ENCODE assay signal across 8 cellular contexts in the genomic region with DNA sequence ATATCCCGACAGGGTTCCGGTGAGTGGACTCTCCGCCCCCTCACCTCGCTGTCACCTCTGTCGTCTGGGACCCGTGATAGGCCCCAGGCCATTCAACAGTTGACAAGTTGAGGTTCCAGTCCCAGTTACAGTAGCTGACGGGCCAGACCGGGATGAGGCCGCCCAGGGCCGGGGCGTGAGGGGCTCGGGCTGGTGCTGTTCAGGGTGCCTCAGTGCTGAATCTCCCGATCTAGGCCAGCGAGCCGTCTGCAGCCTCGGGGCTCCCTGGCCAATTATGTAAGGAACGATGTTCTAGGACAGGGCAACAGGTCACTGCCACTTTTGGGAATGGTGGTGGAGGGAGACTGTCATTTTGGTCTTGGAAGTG. TPM values are rescaled to one million over a fixed set of nuclear protein-coding genes. Genes with fewer than 3 reads are reported as not detected.
A peak's percentile ranks its signal among the peaks of the same experiment; 100 is the strongest.
DNase-seq lines count a peak whose midpoint lies in the region; ATAC-seq and TF ChIP-seq lines count a peak whose summit lies in the region.

No MANE protein-coding gene starts in this region.

- H3K56ac ChIP-seq in mesendoderm (ENCODE audit: low read length), result peak overlapping the region; percentile 93

- no peak for ATAC-seq in GM19467 (IDR thresholded peaks at IDR 0.05; ENCODE audit: unreplicated experiment)
- ATAC-seq in GM18861 (IDR thresholded peaks at IDR 0.05; ENCODE audit: unreplicated experiment), result no peak

- in situ Hi-C loops in GM23248 (cut with MboI), result no loop called here

- H3K9me3 ChIP-seq in BE2C, result no peaks in the 10 kb centered on the region
- H3K9me3 ChIP-seq in GM23248 (ENCODE audit: low read depth), result no peaks in the 10 kb centered on the region

- no peak overlapping the region for H2BK120ac ChIP-seq in mesendoderm (ENCODE audit: low read depth, low read length)

- no peak overlapping the region for H2BK5ac ChIP-seq in mesendoderm (ENCODE audit: low read length)

- no peak overlapping the region for H2AK5ac ChIP-seq in mesendoderm (ENCODE audit: low read length)

- peaks cover 4% of the 10 kb centered on the region; the same call in 1 of the 2 replicates for H4K20me1 ChIP-seq in GM23248 (ENCODE audit: insufficient read depth)

- H3K79me1 ChIP-seq in mesendoderm (ENCODE audit: low read length), result peaks cover 10% of the 10 kb centered on the region

- H3K79me2 ChIP-seq in GM23248 (ENCODE audit: insufficient read depth), result peaks cover 53% of the 10 kb centered on the region
- H3K79me2 ChIP-seq in mesendoderm (ENCODE audit: control insufficient read depth, insufficient read depth, low read length), result peaks cover 7% of the 10 kb centered on the region

- peaks cover 14% of the 10 kb centered on the region; the same call in 1 of the 2 replicates for H3F3A ChIP-seq in GM23248 (ENCODE audit: insufficient read depth)

- H3K4me2 ChIP-seq in GM23248 (ENCODE audit: unreplicated experiment) (peak overlapping the region; percentile 98), mesendoderm (ENCODE audit: low read length) (peak overlapping the region; percentile 71)

- H3K36me3 ChIP-seq in BE2C (peaks cover 38% of the 10 kb centered on the region), GM23248 (ENCODE audit: low read depth) (peaks cover 35% of the 10 kb centered on the region), mesendoderm (ENCODE audit: control insufficient read depth, insufficient read depth, low read length) (peaks cover 7% of the 10 kb centered on the region)

- H3K27me3 ChIP-seq in BE2C (no peaks in the 10 kb centered on the region), GM23248 (replicated peaks; ENCODE audit: insufficient read depth) (no peaks in the 10 kb centered on the region), mesendoderm (ENCODE audit: insufficient read depth, low read length, poor library complexity) (no peaks in the 10 kb centered on the region)

- H3K9ac ChIP-seq in GM23248 (peak overlapping the region; percentile 80), mesendoderm (ENCODE audit: low read length) (peak overlapping the region; percentile 90)

- no peak overlapping the region for H3K18ac ChIP-seq in mesendoderm (ENCODE audit: low read length)

- peak overlapping the region; percentile 97 for H3K23ac ChIP-seq in mesendoderm (ENCODE audit: low read length)

- no peaks in the 10 kb centered on the region for H3K9me2 ChIP-seq in GM23248 (ENCODE audit: insufficient read depth)

- peak overlapping the region; percentile 99 for H2AFZ ChIP-seq in GM23248

- 1 to 2% methylated on average over 17 of the region's 17 CpGs for WGBS in GM23248 (ENCODE audit: low coverage in 1 of 2, low lambda C conversion rate in 2 of 2, missing lambda C conversion rate in 2 of 2), 2 experiments
- no CpG with 5 or more reads among the region's 17 CpGs for WGBS in mesendoderm (ENCODE audit: extremely low coverage, insufficient coverage, low lambda C conversion rate)

- H3K4ac ChIP-seq in mesendoderm (ENCODE audit: low read depth, low read length), result no peak overlapping the region

- H4K5ac ChIP-seq in mesendoderm (ENCODE audit: low read length), result no peak overlapping the region

- DNase-seq in BE2C, result peak; percentile 34
- peak; percentile 58 for DNase-seq in GM23248
- peak; percentile 50 for DNase-seq in RKO (ENCODE audit: low spot score)
- no peak for DNase-seq in mesendoderm
- DNase-seq in ureter (ENCODE audit: low spot score), result peak; percentile 45

- H3K4me1 ChIP-seq in BE2C, result no peaks in the 10 kb centered on the region; the same call in 1 of the 2 replicates
- H3K4me1 ChIP-seq in GM23248 (ENCODE audit: insufficient read depth), result peaks cover 18% of the 10 kb centered on the region; the same call in 1 of the 2 replicates
- H3K4me1 ChIP-seq in mesendoderm (ENCODE audit: control insufficient read depth, low read depth, low read length), result no peaks in the 10 kb centered on the region

- H3K4me3 ChIP-seq in BE2C (ENCODE audit: low read depth, low read length) (peak overlapping the region; percentile 92), GM23248 (peak overlapping the region; percentile 88), mesendoderm (ENCODE audit: low read length) (peak overlapping the region; percentile 88)

- no peak overlapping the region for H3K27ac ChIP-seq in GM23248
- peak overlapping the region; percentile 78 for H3K27ac ChIP-seq in cingulate gyrus (ENCODE audit: low read depth, low read length)
- no peak overlapping the region for H3K27ac ChIP-seq in mesendoderm (ENCODE audit: low read depth, low read length)

- TF ChIP-seq CTCF in BE2C (IDR thresholded peaks at IDR 0.05; ENCODE audit: low read depth, low read length), result no peak

- no peak overlapping the region for H4K8ac ChIP-seq in mesendoderm (ENCODE audit: low read depth, low read length)

- H2BK15ac ChIP-seq in mesendoderm (replicated peaks; ENCODE audit: low read depth), result no peak overlapping the region

RNA-seq across cellular contexts. Expression of gene GABARAPL2, which starts 0.7 kb away (rescaled TPM):
- 159 TPM for polyA plus RNA-seq in BE2C (2012; ENCODE audit: insufficient read depth, insufficient read length, low read depth)
- 52.7 and 57.5 TPM in 2 replicates for total RNA-seq in GM23248 (2014; rRNA removed; shearing (Covaris generic))
- polyA plus RNA-seq in GM23248 (2016; fragmentation: Nextera tagmentation; extraction: Ambion mirVana), result 252 and 257 TPM in 2 replicates
- 53.4 TPM for polyA plus RNA-seq in mesendoderm (2013, experiment 1 of 2)
- 55.3 TPM for polyA plus RNA-seq in mesendoderm (2013, experiment 2 of 2)
- 77.4 TPM for total RNA-seq in ureter

RNA-seq across cellular contexts. Expression of gene TMEM231, which starts 10.8 kb away (rescaled TPM):
- 15.1 TPM for polyA plus RNA-seq in BE2C (2012; ENCODE audit: insufficient read depth, insufficient read length, low read depth)
- 14.2 and 20.3 TPM in 2 replicates for total RNA-seq in GM23248 (2014; rRNA removed; shearing (Covaris generic))
- 12.7 and 13.5 TPM in 2 replicates for polyA plus RNA-seq in GM23248 (2016; fragmentation: Nextera tagmentation; extraction: Ambion mirVana)
- 6.0 TPM for polyA plus RNA-seq in mesendoderm (2013, experiment 1 of 2)
- 6.0 TPM for polyA plus RNA-seq in mesendoderm (2013, experiment 2 of 2)
- total RNA-seq in ureter, result 18.3 TPM

RNA-seq across cellular contexts. Expression of gene CHST5, which starts 31.0 kb away (rescaled TPM):
- polyA plus RNA-seq in BE2C (2012; ENCODE audit: insufficient read depth, insufficient read length, low read depth), result 0.22 TPM
- 0.25 TPM in 1 of 2 replicates, not detected in the other for total RNA-seq in GM23248 (2014; rRNA removed; shearing (Covaris generic))
- polyA plus RNA-seq in GM23248 (2016; fragmentation: Nextera tagmentation; extraction: Ambion mirVana), result not detected in 2 replicates
- 0.01 TPM for polyA plus RNA-seq in mesendoderm (2013, experiment 1 of 2)
- polyA plus RNA-seq in mesendoderm (2013, experiment 2 of 2), result 0.01 TPM
- total RNA-seq in ureter, result 0.26 TPM

RNA-seq across cellular contexts. Expression of gene ADAT1, which starts 56.2 kb away (rescaled TPM):
- polyA plus RNA-seq in BE2C (2012; ENCODE audit: insufficient read depth, insufficient read length, low read depth), result 62.0 TPM
- 31.3 and 40.1 TPM in 2 replicates for total RNA-seq in GM23248 (2014; rRNA removed; shearing (Covaris generic))
- 18.9 and 25.8 TPM in 2 replicates for polyA plus RNA-seq in GM23248 (2016; fragmentation: Nextera tagmentation; extraction: Ambion mirVana)
- polyA plus RNA-seq in mesendoderm (2013, experiment 1 of 2), result 28.3 TPM
- polyA plus RNA-seq in mesendoderm (2013, experiment 2 of 2), result 28.9 TPM
- 87.1 TPM for total RNA-seq in ureter
